In the genomic region with DNA sequence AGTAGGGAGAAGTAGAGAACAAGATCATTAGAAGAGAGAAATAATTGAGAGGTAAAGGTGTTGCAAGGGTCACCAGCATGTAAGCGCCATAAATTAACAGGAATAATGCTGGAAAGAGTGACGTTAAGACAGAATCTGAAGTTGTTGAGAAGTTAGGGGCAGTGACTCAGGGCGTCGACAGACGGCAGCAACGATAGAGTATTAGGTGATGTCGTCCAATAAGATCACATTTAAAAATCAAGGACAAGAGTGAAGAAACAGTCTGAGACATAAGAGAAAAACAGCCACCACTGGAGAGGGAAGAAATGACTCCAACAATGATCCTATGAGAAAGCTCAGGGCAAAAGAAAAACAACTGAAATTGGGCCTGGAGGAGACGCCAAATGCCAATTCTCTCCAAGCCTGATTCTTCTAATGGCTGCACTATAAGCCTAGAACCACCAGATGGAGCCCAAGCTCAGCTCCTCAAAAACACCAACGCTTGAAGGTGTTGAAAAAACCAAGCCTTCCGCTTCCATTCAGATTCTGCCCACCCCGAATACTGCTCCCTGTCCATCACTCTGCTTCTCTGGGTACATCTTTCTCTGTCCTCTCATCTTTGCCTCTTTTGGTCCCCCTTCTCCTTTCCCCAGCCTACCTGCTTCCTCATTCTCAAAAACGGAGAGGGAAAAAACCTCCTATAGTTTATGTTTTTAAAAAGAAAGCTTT, we compare ENCODE assay signal across 8 cellular contexts.
A peak's percentile ranks its signal among the peaks of the same experiment; 100 is the strongest.
DNase-seq lines count a peak whose midpoint lies in the region; ATAC-seq and TF ChIP-seq lines count a peak whose summit lies in the region.

No MANE protein-coding gene starts in this region.

- no peaks in the 10 kb centered on the region for H4K20me1 ChIP-seq in SU-DHL-6 (ENCODE audit: low read depth, low read length)

- H3K9ac ChIP-seq in SU-DHL-6 (ENCODE audit: low read length): no peak overlapping the region

- no peaks in the 10 kb centered on the region for H3K9me2 ChIP-seq in SU-DHL-6 (replicated peaks; ENCODE audit: insufficient read depth, low read length)

- no peak overlapping the region for H2AFZ ChIP-seq in SU-DHL-6 (ENCODE audit: low read depth, low read length, severe bottlenecking)

- no peaks in the 10 kb centered on the region for H3K79me2 ChIP-seq in SU-DHL-6 (ENCODE audit: insufficient read depth, low read length)

- no peak for TF ChIP-seq POLR2A in heart left ventricle (IDR thresholded peaks at IDR 0.05)

- H3K4me2 ChIP-seq in SU-DHL-6 (ENCODE audit: low read depth, low read length, poor library complexity, severe bottlenecking): no peak overlapping the region

- no peak overlapping the region for H3K27ac ChIP-seq in SU-DHL-6 (ENCODE audit: low read depth, low read length)
- no peak overlapping the region for H3K27ac ChIP-seq in heart left ventricle
- H3K27ac ChIP-seq in psoas muscle: no peak overlapping the region

- H3K27me3 ChIP-seq in SU-DHL-6 (ENCODE audit: low read length): no peaks in the 10 kb centered on the region
- H3K27me3 ChIP-seq in heart left ventricle: no peaks in the 10 kb centered on the region
- H3K27me3 ChIP-seq in psoas muscle (ENCODE audit: insufficient read depth in 3 of 3, low read length in 2 of 3): no peaks in the 10 kb centered on the region

- 39 to 49% (median 44%) methylated on average over 12 of the region's 12 CpGs for WGBS in heart left ventricle, 4 donors
- 43 to 56% (median 44%) methylated on average over 12 of the region's 12 CpGs for WGBS in psoas muscle, 3 donors

- H3K27me3 Mint-ChIP-seq in activated naive CD8-positive, alpha-beta T cell treated with anti-CD3 and anti-CD28 coated beads, Interleukin-2, amount 50 U/mL, for 24 hours: no peaks in the 10 kb centered on the region

- peak; percentile 47 for TF ChIP-seq CTCF in SU-DHL-6 (IDR thresholded peaks at IDR 0.05; ENCODE audit: insufficient read depth, low read length, poor library complexity, severe bottlenecking)
- peak; percentile 87 to 98 (median 92) for TF ChIP-seq CTCF in heart left ventricle (IDR thresholded peaks at IDR 0.05)
- TF ChIP-seq CTCF in psoas muscle (IDR thresholded peaks at IDR 0.05): peak; percentile 94

- H3K4me1 ChIP-seq in heart left ventricle: peaks cover 17 to 56% (median 47%) of the 10 kb centered on the region in 12 donors
- peaks cover 37% of the 10 kb centered on the region for H3K4me1 ChIP-seq in psoas muscle

- no peak overlapping the region for H3K4me3 Mint-ChIP-seq in activated naive CD8-positive, alpha-beta T cell treated with anti-CD3 and anti-CD28 coated beads, Interleukin-2, amount 50 U/mL, for 24 hours

- intact Hi-C loops in heart left ventricle (cut with DNase I): loop anchor here (1.0 to 10.0 kb wide), 8 partner anchors 78 to 186 kb away; no protein-coding TSS in a partner anchor
- intact Hi-C loops in psoas muscle (cut with DNase I): loop anchor here (1.0 to 10.0 kb wide), 6 partner anchors 86 to 306 kb away; partner anchors contain the start of gene LACTBL1 (in 1 of the 2)

- no peak overlapping the region for H3K27ac Mint-ChIP-seq in activated naive CD8-positive, alpha-beta T cell treated with anti-CD3 and anti-CD28 coated beads, Interleukin-2, amount 50 U/mL, for 24 hours

- no peaks in the 10 kb centered on the region for H3K36me3 ChIP-seq in SU-DHL-6 (ENCODE audit: low read length)
- H3K36me3 ChIP-seq in heart left ventricle: peaks cover 0 to 21% (median 10%) of the 10 kb centered on the region in 9 donors
- peaks cover 0 to 6% of the 10 kb centered on the region in 2 donors for H3K36me3 ChIP-seq in psoas muscle (ENCODE audit: insufficient read depth in 1 of 2, low read depth in 1 of 2)

- DNase-seq in GDM1 (lab: John Stamatoyannopoulos, UW) (peak; percentile 50), NCI-H1092 treated with DMSO at 0.1 percent for 48 hours (lab: John Stamatoyannopoulos, UW) (peak; percentile 71), heart left ventricle (peak in 3 of 5 donors; percentile 37 to 58 (median 55)), psoas muscle (no peak)
- peak; percentile 45 for DNase-seq in activated naive CD8-positive, alpha-beta T cell treated with anti-CD3 and anti-CD28 coated beads, Interleukin-2, amount 50 U/mL, for 24 hours

- ATAC-seq in activated naive CD8-positive, alpha-beta T cell treated with anti-CD3 and anti-CD28 coated beads, Interleukin-2, amount 50 U/mL, for 24 hours: peak; percentile 22
- ATAC-seq in heart left ventricle: peak; percentile 16 to 72 (median 66)
- peak; percentile 73 to 85 (median 77) for ATAC-seq in psoas muscle
- ATAC-seq in GM19467 (IDR thresholded peaks at IDR 0.05; ENCODE audit: unreplicated experiment): no peak
- ATAC-seq in HG03565 (IDR thresholded peaks at IDR 0.05; ENCODE audit: unreplicated experiment): no peak

- H3F3A ChIP-seq in SU-DHL-6 (ENCODE audit: insufficient read depth): no peaks in the 10 kb centered on the region

- H3K4me1 Mint-ChIP-seq in activated naive CD8-positive, alpha-beta T cell treated with anti-CD3 and anti-CD28 coated beads, Interleukin-2, amount 50 U/mL, for 24 hours: peaks cover 37% of the 10 kb centered on the region

- peaks cover 10% of the 10 kb centered on the region for H3K36me3 Mint-ChIP-seq in activated naive CD8-positive, alpha-beta T cell treated with anti-CD3 and anti-CD28 coated beads, Interleukin-2, amount 50 U/mL, for 24 hours (ENCODE audit: low read depth)

- no peak overlapping the region for H3K4me3 ChIP-seq in SU-DHL-6 (ENCODE audit: insufficient read depth, low read length, poor library complexity, severe bottlenecking)
- no peak overlapping the region for H3K4me3 ChIP-seq in heart left ventricle
- no peak overlapping the region for H3K4me3 ChIP-seq in psoas muscle

- no peaks in the 10 kb centered on the region for H3K9me3 Mint-ChIP-seq in activated naive CD8-positive, alpha-beta T cell treated with anti-CD3 and anti-CD28 coated beads, Interleukin-2, amount 50 U/mL, for 24 hours

- no peaks in the 10 kb centered on the region for H3K9me3 ChIP-seq in SU-DHL-6 (ENCODE audit: insufficient read depth, low read length)
- H3K9me3 ChIP-seq in heart left ventricle: peaks cover 0 to 4% (median 0%) of the 10 kb centered on the region in 12 donors
- H3K9me3 ChIP-seq in psoas muscle: no peaks in the 10 kb centered on the region

Comparison
In these comparisons a context has a peak if more than half of its experiments do, and no peak if none do; other contexts are left out.
1. DNase-seq: peak in GDM1 (single experiment), NCI-H1092 treated with DMSO at 0.1 percent for 48 hours (single experiment), activated naive CD8-positive, alpha-beta T cell treated with anti-CD3 and anti-CD28 coated beads, Interleukin-2, amount 50 U/mL, for 24 hours (single experiment) and heart left ventricle (3 of 5); none in psoas muscle (0 of 2).
2. ATAC-seq: peak in activated naive CD8-positive, alpha-beta T cell treated with anti-CD3 and anti-CD28 coated beads, Interleukin-2, amount 50 U/mL, for 24 hours (single experiment), heart left ventricle (4 of 4) and psoas muscle (4 of 4); none in GM19467 (single experiment) and HG03565 (single experiment).
3. Peak in every context shown above with its lines, with median percentiles within 50 percentile points of each other: CTCF ChIP-seq.